Comparison of ENCODE assay signal across 13 cellular contexts in the genomic region with DNA sequence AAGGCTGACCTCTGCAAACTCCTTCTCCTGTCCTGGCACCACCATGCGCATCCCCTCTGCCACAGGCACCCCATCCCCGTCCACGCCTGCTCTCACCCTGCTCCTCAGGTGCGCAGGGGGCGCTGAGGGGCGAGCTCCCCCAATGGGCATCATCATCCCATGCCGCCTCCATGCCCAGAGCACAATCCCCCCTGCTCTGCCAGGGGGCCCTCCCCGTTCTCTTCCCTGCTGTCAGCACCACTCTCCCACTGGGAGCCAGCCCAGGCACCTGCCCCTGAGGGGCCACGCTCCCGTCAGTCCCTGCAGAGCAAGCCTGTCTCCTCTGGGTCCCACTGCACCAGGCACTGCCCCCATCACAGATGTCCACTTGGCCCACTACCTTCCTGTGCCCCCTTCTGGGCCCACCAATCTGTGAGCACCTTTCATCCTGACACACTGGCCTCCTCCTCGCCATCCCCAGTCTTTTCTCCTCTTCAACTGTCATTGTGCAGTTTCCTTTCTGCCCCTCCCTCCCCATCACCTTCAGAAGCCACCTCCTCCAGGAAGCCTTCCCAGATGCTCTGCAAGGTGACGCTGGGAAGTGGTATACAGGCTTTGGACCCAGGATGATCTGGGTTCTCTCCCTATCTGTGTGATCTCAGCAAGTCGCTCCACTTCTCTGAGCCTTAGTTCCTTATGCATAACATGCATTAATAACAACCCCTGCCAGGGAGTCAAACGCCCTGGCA.
A peak's percentile ranks its signal among the peaks of the same experiment; 100 is the strongest.
DNase-seq lines count a peak whose midpoint lies in the region; ATAC-seq, FAIRE-seq and TF ChIP-seq lines count a peak whose summit lies in the region.
"Had no signal": no experiment of that assay in that cellular context is flagged by ENCODE, and none has a peak within 500 bp of the region (broad histone marks: within the 10 kb centered on the region; RNA-seq: fewer than 3 reads in every experiment).

No MANE protein-coding gene starts in this region.

- H3K9ac ChIP-seq in IMR-90 (ENCODE audit: low read depth, low read length): no peak overlapping the region
- no peak overlapping the region for H3K9ac ChIP-seq in H1 (replicated peaks in 1 of 4; ENCODE audit: extremely low read depth in 1 of 4, low read depth in 3 of 4, low read length in 3 of 4)
- H3K9ac ChIP-seq in neuronal stem cell (ENCODE audit: low read depth, low read length, poor library complexity): peak overlapping the region; percentile 78

- no peaks in the 10 kb centered on the region for H3K36me3 ChIP-seq in IMR-90 (ENCODE audit: control insufficient read depth, insufficient read depth, low read length)
- H3K36me3 ChIP-seq in H1 (ENCODE audit: control insufficient read depth in 2 of 4, insufficient read depth in 4 of 4, low read length in 3 of 4): no peaks in the 10 kb centered on the region
- no peaks in the 10 kb centered on the region for H3K36me3 ChIP-seq in neuronal stem cell (replicated peaks in 1 of 2; ENCODE audit: control insufficient read depth in 2 of 2, insufficient read depth in 2 of 2, low read length in 2 of 2)
- H3K36me3 ChIP-seq in effector memory CD4-positive, alpha-beta T cell (ENCODE audit: control insufficient read depth, insufficient read depth, low read length): no peaks in the 10 kb centered on the region

- H3K9me3 Mint-ChIP-seq in natural killer cell treated with Interleukin-12 subunit alpha and Interleukin-12 subunit beta and Interleukin-15 and Interleukin-18, amount 100 ng/mL, for 72 hours: no peaks in the 10 kb centered on the region
- H3K9me3 Mint-ChIP-seq: H9 had no signal

- CTCF ChIA-PET in A549 (lab: Yijun Ruan, JAX) (interaction anchor here (0.7 to 1.1 kb wide), 2 partner anchors 28 to 201 kb away, joined by 3 read pairs; no protein-coding TSS in a partner anchor), IMR-90 (lab: Yijun Ruan, JAX) (no interaction called here), H1 (lab: Charles Lee; ENCODE audit: partially characterized antibody) (no interaction called here)

- peak overlapping the region; percentile 76 for H2AFZ ChIP-seq in IMR-90 (replicated peaks; ENCODE audit: low read length, poor library complexity)
- no peak overlapping the region for H2AFZ ChIP-seq in H1 (ENCODE audit: low read length)
- no peak overlapping the region for H2AFZ ChIP-seq in neuronal stem cell (ENCODE audit: low read length)

- peaks cover 0 to 4% of the 10 kb centered on the region in 2 donors for H3K27me3 Mint-ChIP-seq in natural killer cell treated with Interleukin-12 subunit alpha and Interleukin-12 subunit beta and Interleukin-15 and Interleukin-18, amount 100 ng/mL, for 72 hours

- POLR2A ChIA-PET in A549 (lab: Yijun Ruan, JAX): no interaction called here
- POLR2A ChIA-PET in IMR-90 (lab: Charles Lee; ENCODE audit: unreplicated experiment): no interaction called here
- POLR2A ChIA-PET in H1 (lab: Charles Lee; ENCODE audit: partially characterized antibody): no interaction called here

- H3K4me1 Mint-ChIP-seq in natural killer cell treated with Interleukin-12 subunit alpha and Interleukin-12 subunit beta and Interleukin-15 and Interleukin-18, amount 100 ng/mL, for 72 hours (ENCODE audit: low read depth in 2 of 2): no peaks in the 10 kb centered on the region

- no TSS peak for BruUV-seq in IMR-90 (replicated peaks; lab: Mats Ljungman, UMichigan)

- H2BK15ac ChIP-seq in IMR-90 (ENCODE audit: low read depth, low read length) (peak overlapping the region; percentile 25; the same call in 2 of the 3 replicates), H1 (ENCODE audit: low read length) (peak overlapping the region; percentile 25; the same call in 1 of the 2 replicates), neuronal stem cell (ENCODE audit: low read length) (peak overlapping the region; percentile 74)

- H3K79me1 ChIP-seq in IMR-90 (ENCODE audit: low read depth in 1 of 2, low read length in 2 of 2) (no peaks in the 10 kb centered on the region), H1 (ENCODE audit: low read depth, low read length) (no peaks in the 10 kb centered on the region; the same call in 1 of the 2 replicates), neuronal stem cell (ENCODE audit: low read depth, low read length) (peaks cover 1% of the 10 kb centered on the region)

- H4K20me1 ChIP-seq in IMR-90 (ENCODE audit: insufficient read depth, low read length) (no peaks in the 10 kb centered on the region), H1 (replicated peaks in 1 of 2; ENCODE audit: control insufficient read depth in 1 of 2, insufficient read depth in 2 of 2, low read length in 2 of 2) (no peaks in the 10 kb centered on the region)

- H2AK5ac ChIP-seq in IMR-90 (ENCODE audit: low read depth, low read length) (peak overlapping the region; percentile 91; the same call in 1 of the 2 replicates), H1 (ENCODE audit: low read depth, low read length) (no peak overlapping the region), neuronal stem cell (ENCODE audit: low read depth, low read length) (peak overlapping the region; percentile 39)

- H3K23ac ChIP-seq in IMR-90 (ENCODE audit: low read depth, low read length) (no peak overlapping the region), H1 (ENCODE audit: insufficient read length) (no peak overlapping the region), neuronal stem cell (ENCODE audit: low read depth, low read length, poor library complexity) (peak overlapping the region; percentile 59)

- H3K4ac ChIP-seq in IMR-90 (ENCODE audit: low read depth, low read length): peak overlapping the region; percentile 69
- H3K4ac ChIP-seq in H1 (replicated peaks; ENCODE audit: insufficient read length, low read depth, low read length): no peak overlapping the region
- H3K4ac ChIP-seq in neuronal stem cell (ENCODE audit: low read length): no peak overlapping the region

- no peaks in the 10 kb centered on the region for H3K9me3 ChIP-seq in A549
- no peaks in the 10 kb centered on the region for H3K9me3 ChIP-seq in IMR-90 (ENCODE audit: control insufficient read depth, insufficient read depth, low read length)
- H3K9me3 ChIP-seq in H1 (ENCODE audit: insufficient read depth in 2 of 2, low read depth in 1 of 2, low read length in 1 of 2): no peaks in the 10 kb centered on the region
- no peaks in the 10 kb centered on the region for H3K9me3 ChIP-seq in neuronal stem cell (replicated peaks in 1 of 2; ENCODE audit: control insufficient read depth in 2 of 2, insufficient read depth in 1 of 2, low read depth in 1 of 2, low read length in 2 of 2)
- H3K9me3 ChIP-seq in effector memory CD4-positive, alpha-beta T cell (ENCODE audit: control insufficient read depth, low read length): no peaks in the 10 kb centered on the region

- H3K4me3 ChIP-seq in A549: no peak overlapping the region
- H3K4me3 ChIP-seq in IMR-90 (ENCODE audit: insufficient read depth, low read depth, low read length): no peak overlapping the region
- no peak overlapping the region for H3K4me3 ChIP-seq in H1 (ENCODE audit: extremely low read depth in 1 of 4, insufficient read depth in 2 of 4, low read depth in 3 of 4, low read length in 4 of 4)
- no peak overlapping the region for H3K4me3 ChIP-seq in neuronal stem cell (ENCODE audit: low read length in 2 of 2)
- H3K4me3 ChIP-seq in effector memory CD4-positive, alpha-beta T cell (ENCODE audit: insufficient read depth, low read depth, low read length, poor library complexity, severe bottlenecking): no peak overlapping the region
- H3K4me3 ChIP-seq: SK-N-MC had no signal

- H2BK120ac ChIP-seq in IMR-90 (ENCODE audit: low read depth, low read length) (peak overlapping the region; percentile 81), H1 (replicated peaks; ENCODE audit: low read depth, low read length) (no peak overlapping the region), neuronal stem cell (ENCODE audit: low read depth, low read length) (peak overlapping the region; percentile 8)

- H3K14ac ChIP-seq in IMR-90 (replicated peaks; ENCODE audit: low read depth, low read length) (peak overlapping the region; percentile 89), H1 (ENCODE audit: insufficient read length) (no peak overlapping the region), neuronal stem cell (ENCODE audit: low read length) (no peak overlapping the region)

- no peak overlapping the region for H3K4me2 ChIP-seq in A549
- H3K4me2 ChIP-seq in IMR-90 (ENCODE audit: low read depth, low read length): no peak overlapping the region
- H3K4me2 ChIP-seq in H1 (ENCODE audit: insufficient read depth in 1 of 2, low read depth in 2 of 2, low read length in 2 of 2): no peak overlapping the region
- H3K4me2 ChIP-seq in neuronal stem cell (ENCODE audit: insufficient read depth, low read length, poor library complexity, severe bottlenecking): no peak overlapping the region

- intact Hi-C loops in IMR-90 (cut with micrococcal nuclease): no loop called here

- H3K9me1 ChIP-seq in IMR-90 (ENCODE audit: insufficient read depth, low read length): peaks cover 8% of the 10 kb centered on the region

- H4K8ac ChIP-seq in IMR-90 (ENCODE audit: low read depth in 2 of 2, low read length in 2 of 2) (peak overlapping the region in 1 of 2 experiments; percentile 63; a peak in 1 of 4 replicates), H1 (ENCODE audit: extremely low read depth, insufficient read depth, low read length) (no peak overlapping the region), neuronal stem cell (ENCODE audit: low read depth, low read length) (no peak overlapping the region)

- peak overlapping the region; percentile 19 for H4K5ac ChIP-seq in IMR-90 (ENCODE audit: low read depth, low read length)
- no peak overlapping the region for H4K5ac ChIP-seq in H1 (ENCODE audit: insufficient read length, low read depth, low read length)

- H2BK12ac ChIP-seq in H1 (ENCODE audit: low read depth, low read length) (0 out of 2 replicates have a peak overlapping the region, but pooled peaks have one; percentile 50), neuronal stem cell (ENCODE audit: low read length) (peak overlapping the region; percentile 99)

- TF ChIP-seq RAD21 in A549 (conservative IDR thresholded peaks at IDR 0.05 in 1 of 2, IDR thresholded peaks at IDR 0.05 in 1 of 2) (no peak), IMR-90 (IDR thresholded peaks at IDR 0.05; ENCODE audit: low read length) (no peak), H1 (IDR thresholded peaks at IDR 0.05 in 1 of 2, conservative IDR thresholded peaks at IDR 0.05 in 1 of 2; ENCODE audit: low read depth in 2 of 2, low read length in 2 of 2) (no peak)

- H3K27me3 ChIP-seq in IMR-90 (ENCODE audit: control insufficient read depth, insufficient read depth, low read length) (peaks cover 14% of the 10 kb centered on the region), H1 (replicated peaks in 1 of 4; ENCODE audit: control insufficient read depth in 3 of 4, extremely low read depth in 1 of 4, insufficient read depth in 3 of 4, low read length in 3 of 4) (peaks cover 0 to 3% (median 0%) of the 10 kb centered on the region in 4 experiments; a peak in 2 of 7 replicates), neuronal stem cell (ENCODE audit: control insufficient read depth in 3 of 3, insufficient read depth in 3 of 3, low read depth in 1 of 3, low read length in 3 of 3) (peaks cover 0 to 68% (median 8%) of the 10 kb centered on the region in 3 experiments)
- no peaks in the 10 kb centered on the region for H3K27me3 ChIP-seq in effector memory CD4-positive, alpha-beta T cell (replicated peaks; ENCODE audit: control insufficient read depth, insufficient read depth, low read length, poor library complexity, severe bottlenecking)

- no peaks in the 10 kb centered on the region for H3K79me2 ChIP-seq in H1 (ENCODE audit: control insufficient read depth in 1 of 2, insufficient read depth in 2 of 2, low read length in 2 of 2)

- H3K4me1 ChIP-seq in A549: 0 out of 3 replicates have a peak, but pooled peaks cover 3% of the 10 kb centered on the region
- peaks cover 12% of the 10 kb centered on the region for H3K4me1 ChIP-seq in IMR-90 (ENCODE audit: control insufficient read depth, insufficient read depth, low read length)
- H3K4me1 ChIP-seq in H1 (replicated peaks in 1 of 4; ENCODE audit: control insufficient read depth in 3 of 4, insufficient read depth in 4 of 4, low read length in 3 of 4): peaks cover 0 to 16% (median 9%) of the 10 kb centered on the region in 4 experiments; a peak in 5 of 7 replicates
- H3K4me1 ChIP-seq in neuronal stem cell (ENCODE audit: control insufficient read depth in 2 of 2, insufficient read depth in 1 of 2, low read depth in 1 of 2, low read length in 2 of 2): peaks cover 0 to 13% of the 10 kb centered on the region in 2 donors
- no peaks in the 10 kb centered on the region for H3K4me1 ChIP-seq in effector memory CD4-positive, alpha-beta T cell (ENCODE audit: control insufficient read depth, insufficient read depth, low read length, poor library complexity, severe bottlenecking)

- no peak for TF ChIP-seq POLR2A in A549 (IDR thresholded peaks at IDR 0.05; ENCODE audit: low read length)
- TF ChIP-seq POLR2A in IMR-90 (IDR thresholded peaks at IDR 0.05; ENCODE audit: low read depth, low read length): no peak
- no peak for TF ChIP-seq POLR2A in H1 (IDR thresholded peaks at IDR 0.05; ENCODE audit: control extremely low read depth in 1 of 2, low read depth in 2 of 2, low read length in 2 of 2)

- TF ChIP-seq CTCF in A549 (IDR thresholded peaks at IDR 0.05) (no peak), IMR-90 (conservative IDR thresholded peaks at IDR 0.05; ENCODE audit: low read depth, low read length) (no peak), H1 (IDR thresholded peaks at IDR 0.05; ENCODE audit: control extremely low read depth in 1 of 3, insufficient read depth in 1 of 3, low read depth in 1 of 3, low read length in 3 of 3) (no peak)

- dilution Hi-C loops in IMR-90 (cut with HindIII; ENCODE audit: low sequenced_read_pairs, unreplicated experiment): no loop called here

- ATAC-seq in A549 (no peak), IMR-90 (ENCODE audit: low read depth) (no peak), HG03135 (IDR thresholded peaks at IDR 0.05; ENCODE audit: unreplicated experiment) (no peak)
- ATAC-seq in natural killer cell treated with Interleukin-12 subunit alpha and Interleukin-12 subunit beta and Interleukin-15 and Interleukin-18, amount 100 ng/mL, for 72 hours: no peak

- H4K91ac ChIP-seq in IMR-90 (ENCODE audit: insufficient read depth, low read depth, low read length): peak overlapping the region; percentile 37; the same call in 1 of the 2 replicates
- H4K91ac ChIP-seq in H1 (replicated peaks; ENCODE audit: insufficient read length, low read length): no peak overlapping the region
- H4K91ac ChIP-seq in neuronal stem cell (ENCODE audit: low read depth, low read length, poor library complexity): no peak overlapping the region

- H3K4me3 Mint-ChIP-seq in natural killer cell treated with Interleukin-12 subunit alpha and Interleukin-12 subunit beta and Interleukin-15 and Interleukin-18, amount 100 ng/mL, for 72 hours: no peak overlapping the region
- H3K4me3 Mint-ChIP-seq: H9 had no signal

- H3K56ac ChIP-seq in IMR-90 (ENCODE audit: extremely low read depth, insufficient read depth, low read length) (no peak overlapping the region), H1 (replicated peaks; ENCODE audit: insufficient read length, low read depth, low read length) (no peak overlapping the region)

- peak overlapping the region; percentile 72 for H2AK9ac ChIP-seq in IMR-90 (replicated peaks; ENCODE audit: low read depth, low read length, poor library complexity)

- FAIRE-seq in A549 (lab: Jason Lieb, UNC) (no peak), H1 (lab: Jason Lieb, UNC) (no peak)

- in situ Hi-C loops in IMR-90 (cut with MboI; ENCODE audit: low sequenced_read_pairs): no loop called here

- H2BK5ac ChIP-seq in IMR-90 (ENCODE audit: low read depth, low read length, poor library complexity, severe bottlenecking): no peak overlapping the region
- H2BK5ac ChIP-seq in H1 (ENCODE audit: low read depth, low read length): 0 out of 2 replicates have a peak overlapping the region, but pooled peaks have one; percentile 2
- peak overlapping the region; percentile 49 for H2BK5ac ChIP-seq in neuronal stem cell (ENCODE audit: low read length)

- H3K18ac ChIP-seq in IMR-90 (ENCODE audit: low read depth, low read length) (peak overlapping the region; percentile 71), H1 (ENCODE audit: extremely low read depth, low read length) (no peak overlapping the region), neuronal stem cell (ENCODE audit: low read length) (peak overlapping the region; percentile 67)

- H3K27ac Mint-ChIP-seq in natural killer cell treated with Interleukin-12 subunit alpha and Interleukin-12 subunit beta and Interleukin-15 and Interleukin-18, amount 100 ng/mL, for 72 hours: no peak overlapping the region

- WGBS in A549 (ENCODE audit: missing lambda C conversion rate): 83% methylated on average over 13 of the region's 14 CpGs
- 89% methylated on average over 10 of the region's 14 CpGs; no CpG with 5 or more reads in 1 of the 2 experiments for WGBS in IMR-90 (ENCODE audit: extremely low coverage in 2 of 2, insufficient read length in 1 of 2), 2 experiments
- 86% methylated on average over 14 of the region's 14 CpGs; no CpG with 5 or more reads in 1 of the 2 experiments for WGBS in H1 (ENCODE audit: extremely low coverage in 1 of 2, insufficient coverage in 1 of 2, insufficient read length in 1 of 2, insufficient replicate concordance in 2 of 2, low coverage in 1 of 2, low lambda C conversion rate in 2 of 2, missing lambda C conversion rate in 1 of 2), 2 experiments
- WGBS in neuronal stem cell (ENCODE audit: extremely low coverage in 2 of 2, insufficient read length in 2 of 2, insufficient replicate concordance in 1 of 2), 2 donors: no CpG with 5 or more reads among the region's 14 CpGs

- no peak for DNase-seq in A549 (ENCODE audit: low read depth in 1 of 2, low spot score in 1 of 2)
- DNase-seq in IMR-90: no peak
- DNase-seq in H1 (ENCODE audit: low read depth in 1 of 2, low spot score in 2 of 2): no peak
- DNase-seq in neuronal stem cell (ENCODE audit: low spot score): no peak
- DNase-seq in effector memory CD4-positive, alpha-beta T cell: no peak
- DNase-seq in natural killer cell treated with Interleukin-12 subunit alpha and Interleukin-12 subunit beta and Interleukin-15 and Interleukin-18, amount 100 ng/mL, for 72 hours (ENCODE audit: low spot score): no peak
- DNase-seq: C1 segment of cervical spinal cord, H9, NCI-H2081, NCI-H446, SHP77 had no signal

- H3K23me2 ChIP-seq in H1 (ENCODE audit: low read depth, low read length): no peaks in the 10 kb centered on the region; the same call in 1 of the 2 replicates

- H2BK20ac ChIP-seq in IMR-90 (ENCODE audit: low read depth, low read length) (peak overlapping the region; percentile 19), H1 (ENCODE audit: low read length) (0 out of 2 replicates have a peak overlapping the region, but pooled peaks have one; percentile 61)

- H3K36me3 Mint-ChIP-seq in natural killer cell treated with Interleukin-12 subunit alpha and Interleukin-12 subunit beta and Interleukin-15 and Interleukin-18, amount 100 ng/mL, for 72 hours: no peaks in the 10 kb centered on the region

- H3K27ac ChIP-seq in A549 (no peak overlapping the region), IMR-90 (ENCODE audit: insufficient read depth, low read length) (peak overlapping the region; percentile 32; the same call in 1 of the 2 replicates), H1 (ENCODE audit: low read depth, low read length) (no peak overlapping the region), neuronal stem cell (replicated peaks; ENCODE audit: low read length) (no peak overlapping the region)
- H3K27ac ChIP-seq in effector memory CD4-positive, alpha-beta T cell (ENCODE audit: insufficient read depth, low read length, poor library complexity, severe bottlenecking): no peak overlapping the region
- H3K27ac ChIP-seq: SK-N-MC had no signal

- TF ChIP-seq EP300 in A549 (IDR thresholded peaks at IDR 0.05) (no peak), H1 (IDR thresholded peaks at IDR 0.05; ENCODE audit: borderline replicate concordance in 1 of 2, low read depth in 2 of 2, low read length in 2 of 2) (no peak)
